Comparison of ENCODE assay signal across 1 cellular context in the genomic region with DNA sequence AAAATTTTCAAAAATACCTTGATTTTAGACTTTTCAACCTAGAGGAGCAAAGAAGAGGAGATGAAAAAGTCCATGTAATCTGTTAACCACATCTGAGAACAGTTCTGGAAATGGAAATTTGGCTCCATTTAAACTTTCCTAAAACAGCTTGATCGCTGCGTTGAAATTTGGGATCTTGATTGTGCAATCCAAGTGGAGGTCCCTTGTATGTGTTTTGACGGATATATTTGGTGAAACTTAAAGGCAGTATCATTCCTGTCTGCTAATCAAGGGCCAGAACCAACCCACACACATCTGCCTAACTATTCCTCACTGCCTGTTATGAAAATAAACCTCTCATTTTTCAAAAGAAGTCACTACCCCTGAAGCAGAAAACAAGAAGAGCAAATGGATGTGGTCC.
TF ChIP-seq lines count a peak whose summit lies in the region.

No MANE protein-coding gene starts in this region.

TF ChIP-seq in K562, 482 proteins besides CTCF, POLR2A, EP300 and RAD21:
- TF ChIP-seq DNMT1 (IDR thresholded peaks at IDR 0.05) = no peak
- TF ChIP-seq CEBPB (tag; IDR thresholded peaks at IDR 0.05) = peak; percentile 73
- TF ChIP-seq, protein P1, sequence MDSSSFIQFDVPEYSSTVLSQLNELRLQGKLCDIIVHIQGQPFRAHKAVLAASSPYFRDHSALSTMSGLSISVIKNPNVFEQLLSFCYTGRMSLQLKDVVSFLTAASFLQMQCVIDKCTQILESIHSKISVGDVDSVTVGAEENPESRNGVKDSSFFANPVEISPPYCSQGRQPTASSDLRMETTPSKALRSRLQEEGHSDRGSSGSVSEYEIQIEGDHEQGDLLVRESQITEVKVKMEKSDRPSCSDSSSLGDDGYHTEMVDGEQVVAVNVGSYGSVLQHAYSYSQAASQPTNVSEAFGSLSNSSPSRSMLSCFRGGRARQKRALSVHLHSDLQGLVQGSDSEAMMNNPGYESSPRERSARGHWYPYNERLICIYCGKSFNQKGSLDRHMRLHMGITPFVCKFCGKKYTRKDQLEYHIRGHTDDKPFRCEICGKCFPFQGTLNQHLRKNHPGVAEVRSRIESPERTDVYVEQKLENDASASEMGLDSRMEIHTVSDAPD (CRISPR knock-in tag; IDR thresholded peaks at IDR 0.05) = no peak
- TF ChIP-seq, protein P2, sequence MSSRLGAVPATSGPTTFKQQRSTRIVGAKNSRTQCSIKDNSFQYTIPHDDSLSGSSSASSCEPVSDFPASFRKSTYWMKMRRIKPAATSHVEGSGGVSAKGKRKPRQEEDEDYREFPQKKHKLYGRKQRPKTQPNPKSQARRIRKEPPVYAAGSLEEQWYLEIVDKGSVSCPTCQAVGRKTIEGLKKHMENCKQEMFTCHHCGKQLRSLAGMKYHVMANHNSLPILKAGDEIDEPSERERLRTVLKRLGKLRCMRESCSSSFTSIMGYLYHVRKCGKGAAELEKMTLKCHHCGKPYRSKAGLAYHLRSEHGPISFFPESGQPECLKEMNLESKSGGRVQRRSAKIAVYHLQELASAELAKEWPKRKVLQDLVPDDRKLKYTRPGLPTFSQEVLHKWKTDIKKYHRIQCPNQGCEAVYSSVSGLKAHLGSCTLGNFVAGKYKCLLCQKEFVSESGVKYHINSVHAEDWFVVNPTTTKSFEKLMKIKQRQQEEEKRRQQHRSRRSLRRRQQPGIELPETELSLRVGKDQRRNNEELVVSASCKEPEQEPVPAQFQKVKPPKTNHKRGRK (tag; IDR thresholded peaks at IDR 0.05) = no peak
- TF ChIP-seq, protein P3, sequence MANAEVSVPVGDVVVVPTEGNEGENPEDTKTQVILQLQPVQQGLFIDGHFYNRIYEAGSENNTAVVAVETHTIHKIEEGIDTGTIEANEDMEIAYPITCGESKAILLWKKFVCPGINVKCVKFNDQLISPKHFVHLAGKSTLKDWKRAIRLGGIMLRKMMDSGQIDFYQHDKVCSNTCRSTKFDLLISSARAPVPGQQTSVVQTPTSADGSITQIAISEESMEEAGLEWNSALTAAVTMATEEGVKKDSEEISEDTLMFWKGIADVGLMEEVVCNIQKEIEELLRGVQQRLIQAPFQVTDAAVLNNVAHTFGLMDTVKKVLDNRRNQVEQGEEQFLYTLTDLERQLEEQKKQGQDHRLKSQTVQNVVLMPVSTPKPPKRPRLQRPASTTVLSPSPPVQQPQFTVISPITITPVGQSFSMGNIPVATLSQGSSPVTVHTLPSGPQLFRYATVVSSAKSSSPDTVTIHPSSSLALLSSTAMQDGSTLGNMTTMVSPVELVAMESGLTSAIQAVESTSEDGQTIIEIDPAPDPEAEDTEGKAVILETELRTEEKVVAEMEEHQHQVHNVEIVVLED (CRISPR knock-in tag; IDR thresholded peaks at IDR 0.05) = no peak
- no peak for TF ChIP-seq CEBPG (CRISPR knock-in tag; IDR thresholded peaks at IDR 0.05)
- peak; percentile 24 to 68; a peak in 2 of 4 replicates for TF ChIP-seq CEBPG (tag; conservative IDR thresholded peaks at IDR 0.05 in 1 of 2, IDR thresholded peaks at IDR 0.05 in 1 of 2)
